Comparison of ENCODE assay signal across 17 cellular contexts in genomic region chr6:129923520-129923919, GRCh38.
DNase-seq lines count a peak whose midpoint lies in the region; ATAC-seq and TF ChIP-seq lines count a peak whose summit lies in the region.
"Had no signal": no experiment of that assay in that cellular context is flagged by ENCODE, and none has a peak within 500 bp of the region (broad histone marks: within the 10 kb centered on the region; RNA-seq: fewer than 3 reads in every experiment).

No MANE protein-coding gene starts in this region.

- no peaks in the 10 kb centered on the region for H3K27me3 Mint-ChIP-seq in T-helper 2 cell treated with Interferon-gamma antibody and Interleukin-4, amounts not matched to agents 5 μg/mL and 100 μg/mL, for 36 hours (ENCODE audit: low read depth)
- H3K27me3 Mint-ChIP-seq in osteocyte (ENCODE audit: unreplicated experiment), result no peaks in the 10 kb centered on the region
- H3K27me3 Mint-ChIP-seq: activated naive CD4-positive, alpha-beta T cell treated with anti-CD3 and anti-CD28 coated beads, Interleukin-2, amount 50 U/mL, for 24 hours; IgD-negative memory B cell had no signal

- H3K4me3 ChIP-seq in BJ (ENCODE audit: low read depth, low read length) (no peak overlapping the region), adipocyte (ENCODE audit: low read length) (no peak overlapping the region), left lung (no peak overlapping the region)
- H3K4me3 ChIP-seq: esophagus muscularis mucosa, psoas muscle, uterus had no signal

- peak overlapping the region; percentile 37 for H3K9ac ChIP-seq in adipocyte (ENCODE audit: low read length)

- H3K9me3 ChIP-seq in adipocyte (ENCODE audit: control insufficient read depth, low read length) (no peaks in the 10 kb centered on the region), left lung (no peaks in the 10 kb centered on the region)
- H3K9me3 ChIP-seq: esophagus muscularis mucosa, psoas muscle, uterus had no signal

- intact Hi-C loops in left lung (cut with DNase I) (no loop called here), head of caudate nucleus (cut with DNase I) (no loop called here)

- H3K27me3 ChIP-seq in BJ (ENCODE audit: control insufficient read depth, insufficient read depth, low read length) (no peaks in the 10 kb centered on the region), adipocyte (replicated peaks; ENCODE audit: control insufficient read depth, insufficient read depth, low read length) (no peaks in the 10 kb centered on the region), left lung (no peaks in the 10 kb centered on the region)
- H3K27me3 ChIP-seq: esophagus muscularis mucosa, uterus had no signal

- no peaks in the 10 kb centered on the region for H3K36me3 Mint-ChIP-seq in T-helper 2 cell treated with Interferon-gamma antibody and Interleukin-4, amounts not matched to agents 5 μg/mL and 100 μg/mL, for 36 hours (ENCODE audit: low read depth)
- no peaks in the 10 kb centered on the region for H3K36me3 Mint-ChIP-seq in osteocyte (ENCODE audit: unreplicated experiment)
- H3K36me3 Mint-ChIP-seq: activated naive CD4-positive, alpha-beta T cell treated with anti-CD3 and anti-CD28 coated beads, Interleukin-2, amount 50 U/mL, for 24 hours; IgD-negative memory B cell had no signal

- H3K4me1 ChIP-seq in adipocyte (ENCODE audit: control insufficient read depth, insufficient read depth, low read length) (peaks cover 19% of the 10 kb centered on the region), left lung (peaks cover 0 to 5% of the 10 kb centered on the region in 2 donors)
- H3K4me1 ChIP-seq: esophagus muscularis mucosa, psoas muscle, uterus had no signal

- H3K4me1 Mint-ChIP-seq in T-helper 2 cell treated with Interferon-gamma antibody and Interleukin-4, amounts not matched to agents 5 μg/mL and 100 μg/mL, for 36 hours (ENCODE audit: low read depth), result no peaks in the 10 kb centered on the region
- peaks cover 4% of the 10 kb centered on the region for H3K4me1 Mint-ChIP-seq in osteocyte (ENCODE audit: unreplicated experiment)
- H3K4me1 Mint-ChIP-seq: activated naive CD4-positive, alpha-beta T cell treated with anti-CD3 and anti-CD28 coated beads, Interleukin-2, amount 50 U/mL, for 24 hours had no signal

- DNase-seq in BJ (ENCODE audit: low read depth) (peak; percentile 34), HS-5 (ENCODE audit: low read depth) (peak; percentile 4), adipocyte (ENCODE audit: low read depth) (peak; percentile 68), left lung (no peak), osteocyte (ENCODE audit: extremely low spot score, unreplicated experiment) (no peak), head of caudate nucleus (no peak), RWPE1 (ENCODE audit: low spot score) (no peak)
- no peak for DNase-seq in T-helper 2 cell treated with Interferon-gamma antibody and Interleukin-4, amounts not matched to agents 5 μg/mL and 100 μg/mL, for 36 hours (ENCODE audit: low spot score)
- DNase-seq: C1 segment of cervical spinal cord, NCI-H187 treated with DMSO at 0.1 percent for 48 hours, NCI-H774, psoas muscle, uterus had no signal

- CTCF ChIA-PET in BJ (lab: Yijun Ruan, JAX) (no interaction called here), RWPE1 (lab: Yijun Ruan, JAX) (interaction anchor here (0.7 to 0.9 kb wide), 2 partner anchors 13 to 452 kb away, joined by 3 to 4 read pairs; no protein-coding TSS in a partner anchor)

- no peak overlapping the region for H3K27ac ChIP-seq in left lung
- no peak overlapping the region for H3K27ac ChIP-seq in RWPE1
- H3K27ac ChIP-seq: esophagus muscularis mucosa, psoas muscle, uterus had no signal

- no peak for TF ChIP-seq CTCF in BJ (IDR thresholded peaks at IDR 0.05; ENCODE audit: insufficient read depth, low read depth, low read length)
- TF ChIP-seq CTCF in left lung (IDR thresholded peaks at IDR 0.05), result no peak
- no peak for TF ChIP-seq CTCF in osteocyte (IDR thresholded peaks at IDR 0.05)
- no peak for TF ChIP-seq CTCF in RWPE1 (conservative IDR thresholded peaks at IDR 0.05; ENCODE audit: low read depth)

- no peak overlapping the region for H3K27ac Mint-ChIP-seq in T-helper 2 cell treated with Interferon-gamma antibody and Interleukin-4, amounts not matched to agents 5 μg/mL and 100 μg/mL, for 36 hours
- H3K27ac Mint-ChIP-seq in osteocyte (ENCODE audit: unreplicated experiment), result no peak overlapping the region
- H3K27ac Mint-ChIP-seq: activated naive CD4-positive, alpha-beta T cell treated with anti-CD3 and anti-CD28 coated beads, Interleukin-2, amount 50 U/mL, for 24 hours; IgD-negative memory B cell had no signal

- peak; percentile 54 for ATAC-seq in left lung
- ATAC-seq: psoas muscle, Right ventricle myocardium inferior had no signal

- no peak overlapping the region for H3K4me3 Mint-ChIP-seq in T-helper 2 cell treated with Interferon-gamma antibody and Interleukin-4, amounts not matched to agents 5 μg/mL and 100 μg/mL, for 36 hours
- H3K4me3 Mint-ChIP-seq in osteocyte (ENCODE audit: unreplicated experiment), result no peak overlapping the region
- H3K4me3 Mint-ChIP-seq: activated naive CD4-positive, alpha-beta T cell treated with anti-CD3 and anti-CD28 coated beads, Interleukin-2, amount 50 U/mL, for 24 hours; IgD-negative memory B cell had no signal

- no peaks in the 10 kb centered on the region for H3K9me3 Mint-ChIP-seq in T-helper 2 cell treated with Interferon-gamma antibody and Interleukin-4, amounts not matched to agents 5 μg/mL and 100 μg/mL, for 36 hours
- H3K9me3 Mint-ChIP-seq in osteocyte (ENCODE audit: unreplicated experiment), result no peaks in the 10 kb centered on the region
- H3K9me3 Mint-ChIP-seq: activated naive CD4-positive, alpha-beta T cell treated with anti-CD3 and anti-CD28 coated beads, Interleukin-2, amount 50 U/mL, for 24 hours; IgD-negative memory B cell had no signal

- no peaks in the 10 kb centered on the region for H3K36me3 ChIP-seq in BJ (ENCODE audit: control insufficient read depth, insufficient read depth, low read length)
- H3K36me3 ChIP-seq in adipocyte (ENCODE audit: control insufficient read depth, insufficient read depth, low read length, severe bottlenecking), result no peaks in the 10 kb centered on the region
- H3K36me3 ChIP-seq in left lung, result no peaks in the 10 kb centered on the region
- H3K36me3 ChIP-seq: esophagus muscularis mucosa, uterus had no signal

- POLR2A ChIA-PET in BJ (lab: Charles Lee), result interaction anchor here (0.7 kb wide), 1 partner anchor 192 kb away, joined by 3 read pairs; no protein-coding TSS in a partner anchor
- POLR2A ChIA-PET in RWPE1 (lab: Yijun Ruan, JAX; ENCODE audit: low non-redundant PET), result no interaction called here

Comparison
In these comparisons a context has a peak if more than half of its experiments do, and no peak if none do; other contexts are left out.
1. DNase-seq: peak in BJ (single experiment), HS-5 (single experiment) and adipocyte (single experiment); none in left lung (0 of 2), T-helper 2 cell treated with Interferon-gamma antibody and Interleukin-4, amounts not matched to agents 5 μg/mL and 100 μg/mL, for 36 hours (single experiment), osteocyte (single experiment), head of caudate nucleus (0 of 42) and RWPE1 (single experiment).